ENCODE assay signal across 1 cellular context in the genomic region with DNA sequence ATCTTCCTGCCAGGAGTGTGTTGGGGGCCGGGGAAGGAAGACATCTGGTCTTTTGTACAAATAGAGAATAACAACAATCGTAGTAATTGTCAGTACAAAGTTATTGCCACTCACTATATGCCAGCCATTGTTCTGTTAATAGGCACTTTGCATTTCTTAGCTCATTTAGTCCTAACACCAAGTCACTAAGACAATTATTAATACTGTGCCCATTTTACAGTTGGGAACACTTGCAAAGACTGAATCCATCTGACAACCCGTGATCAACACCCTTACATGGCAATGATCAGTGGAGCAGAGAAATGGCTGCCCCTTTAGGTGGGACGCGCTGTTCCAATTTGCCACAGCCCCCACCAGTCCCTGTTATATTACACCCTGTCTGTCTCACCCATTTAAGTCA.
A peak's percentile ranks its signal among the peaks of the same experiment; 100 is the strongest.
TF ChIP-seq lines count a peak whose summit lies in the region.

No MANE protein-coding gene starts in this region.

TF ChIP-seq in K562, 482 proteins besides CTCF, POLR2A, EP300 and RAD21:
- TF ChIP-seq MCM2 (IDR thresholded peaks at IDR 0.05; ENCODE audit: low read depth) (no peak), ADNP (tag; IDR thresholded peaks at IDR 0.05) (0 out of 2 replicates have a peak, but pooled peaks have one; percentile 32), RBM25 (IDR thresholded peaks at IDR 0.05; ENCODE audit: low read depth, low read length, severe bottlenecking) (peak; percentile 69), NR2C1 (IDR thresholded peaks at IDR 0.05) (no peak), NR2C1 (tag; IDR thresholded peaks at IDR 0.05) (no peak), KDM1A (IDR thresholded peaks at IDR 0.05) (peak in 1 of 2 experiments; percentile 22; a peak in 1 of 4 replicates), CBX2 (IDR thresholded peaks at IDR 0.05; ENCODE audit: insufficient read depth, low read length, poor library complexity, severe bottlenecking) (no peak), ZBTB1 (CRISPR knock-in tag; IDR thresholded peaks at IDR 0.05; ENCODE audit: borderline replicate concordance, low read depth) (no peak)
